ENCODE assay signal across 2 cellular contexts in the genomic region with DNA sequence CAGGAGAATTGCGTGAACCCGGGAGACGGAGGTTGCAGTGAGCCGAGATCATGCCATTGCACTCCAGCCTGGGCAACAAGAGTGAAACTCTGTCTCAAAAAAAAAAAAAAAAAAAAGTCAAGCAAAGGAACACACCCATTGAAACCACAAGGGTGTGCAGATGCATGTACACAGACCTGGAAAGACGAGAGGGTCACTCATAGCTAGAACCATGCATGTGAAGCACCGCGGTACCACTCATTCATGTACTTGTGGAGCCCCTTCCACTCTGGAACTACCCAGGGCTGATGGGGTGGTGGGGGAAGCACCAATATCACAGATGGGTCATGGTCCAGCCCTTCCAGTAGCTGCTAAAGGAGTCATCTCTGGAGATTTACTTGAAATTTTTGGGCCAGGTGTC.
TF ChIP-seq lines count a peak whose summit lies in the region.

No MANE protein-coding gene starts in this region.

TF ChIP-seq in K562, 482 proteins besides CTCF, POLR2A, EP300 and RAD21:
- TF ChIP-seq BHLHE40 (IDR thresholded peaks at IDR 0.05; ENCODE audit: low read length) (no peak), ZNF384 (IDR thresholded peaks at IDR 0.05; ENCODE audit: low read depth, low read length) (peak; percentile 60)

TF ChIP-seq in GM12891, 5 proteins besides CTCF, POLR2A, EP300 and RAD21:
- no peak for TF ChIP-seq POLR2AphosphoS5 (IDR thresholded peaks at IDR 0.05; ENCODE audit: low read depth, low read length)
- no peak for TF ChIP-seq PAX5 (IDR thresholded peaks at IDR 0.05; ENCODE audit: insufficient read depth, low read length, severe bottlenecking)
- no peak for TF ChIP-seq POU2F2 (IDR thresholded peaks at IDR 0.05; ENCODE audit: low read depth, low read length)
- no peak for TF ChIP-seq SPI1 (IDR thresholded peaks at IDR 0.05; ENCODE audit: low read depth, low read length)
- TF ChIP-seq TAF1 (IDR thresholded peaks at IDR 0.05; ENCODE audit: low read depth, low read length): no peak
